ENCODE assay signal across 20 cellular contexts in genomic region chr10:31458974-31459373, GRCh38.
A peak's percentile ranks its signal among the peaks of the same experiment; 100 is the strongest.
DNase-seq lines count a peak whose midpoint lies in the region; ATAC-seq and TF ChIP-seq lines count a peak whose summit lies in the region.
"Had no signal": no experiment of that assay in that cellular context is flagged by ENCODE, and none has a peak within 500 bp of the region (broad histone marks: within the 10 kb centered on the region; RNA-seq: fewer than 3 reads in every experiment).

No MANE protein-coding gene starts in this region.

- peaks cover 19% of the 10 kb centered on the region for H3K9me3 Mint-ChIP-seq in central memory CD8-positive, alpha-beta T cell
- peaks cover 18% of the 10 kb centered on the region for H3K9me3 Mint-ChIP-seq in HFFc6

- intact Hi-C loops in Right ventricle myocardium inferior (cut with DNase I), result no loop called here

- DNase-seq in AG10803 (ENCODE audit: low read depth) (peak; percentile 8), GM04504 (ENCODE audit: low read depth) (peak; percentile 10), fibroblast of villous mesenchyme (ENCODE audit: low read depth) (peak; percentile 63), HFFc6 (no peak), Right ventricle myocardium inferior (ENCODE audit: missing footprints) (no peak)
- no peak for DNase-seq in central memory CD8-positive, alpha-beta T cell (ENCODE audit: low spot score in 2 of 2)
- DNase-seq: BE2C; C1 segment of cervical spinal cord; CD4-positive, alpha-beta memory T cell; CD4-positive, CD25-positive, alpha-beta regulatory T cell; CD8-positive, alpha-beta memory T cell; COR-L47; DMS79 treated with DMSO at 0.1 percent for 48 hours; GF-D8 had no signal

- ATAC-seq in central memory CD8-positive, alpha-beta T cell (replicated peaks; ENCODE audit: extremely low read depth, poor library complexity, severe bottlenecking), result no peak
- ATAC-seq in HG03175 (IDR thresholded peaks at IDR 0.05; ENCODE audit: unreplicated experiment), result no peak
- no peak for ATAC-seq in HG02759 (IDR thresholded peaks at IDR 0.05; ENCODE audit: unreplicated experiment)
- no peak for ATAC-seq in Right ventricle myocardium inferior
- ATAC-seq: A549 had no signal

- peaks cover 10% of the 10 kb centered on the region for H3K36me3 Mint-ChIP-seq in central memory CD8-positive, alpha-beta T cell (ENCODE audit: insufficient read depth)
- peaks cover 43% of the 10 kb centered on the region for H3K36me3 Mint-ChIP-seq in HFFc6 (ENCODE audit: low read depth)
- H3K36me3 Mint-ChIP-seq: CD14-positive monocyte had no signal

- H3K4me1 Mint-ChIP-seq in central memory CD8-positive, alpha-beta T cell, result peaks cover 30% of the 10 kb centered on the region
- H3K4me1 Mint-ChIP-seq in HFFc6 (ENCODE audit: low read depth), result peaks cover 17% of the 10 kb centered on the region; the same call in 1 of the 2 replicates
- H3K4me1 Mint-ChIP-seq: CD14-positive monocyte had no signal

- peak overlapping the region; percentile 67 for H3K27ac Mint-ChIP-seq in central memory CD8-positive, alpha-beta T cell (ENCODE audit: low read depth)
- no peak overlapping the region for H3K27ac Mint-ChIP-seq in HFFc6
- H3K27ac Mint-ChIP-seq: CD14-positive monocyte; CD4-positive, alpha-beta memory T cell; CD8-positive, alpha-beta memory T cell had no signal

- no peak overlapping the region for H3K4me3 Mint-ChIP-seq in central memory CD8-positive, alpha-beta T cell
- H3K4me3 Mint-ChIP-seq in HFFc6, result no peak overlapping the region
- H3K4me3 Mint-ChIP-seq: CD14-positive monocyte; CD4-positive, alpha-beta memory T cell; CD4-positive, CD25-positive, alpha-beta regulatory T cell; CD8-positive, alpha-beta memory T cell had no signal

- no peak for TF ChIP-seq CTCF in AG10803 (conservative IDR thresholded peaks at IDR 0.05; ENCODE audit: low read length)
- no peak for TF ChIP-seq CTCF in fibroblast of villous mesenchyme (IDR thresholded peaks at IDR 0.05; ENCODE audit: insufficient read depth, low read depth, low read length)
- no peak for TF ChIP-seq CTCF in HFFc6 (IDR thresholded peaks at IDR 0.05)

- no peak overlapping the region for H3K4me3 ChIP-seq in AG10803 (ENCODE audit: low read length)
- H3K4me3 ChIP-seq in fibroblast of villous mesenchyme (ENCODE audit: low read depth, low read length), result no peak overlapping the region
- H3K4me3 ChIP-seq: A549, BLaER1, GM12878 had no signal

- no peaks in the 10 kb centered on the region for H3K27me3 Mint-ChIP-seq in central memory CD8-positive, alpha-beta T cell
- no peaks in the 10 kb centered on the region; the same call in 1 of the 2 replicates for H3K27me3 Mint-ChIP-seq in HFFc6 (ENCODE audit: insufficient read depth)
- H3K27me3 Mint-ChIP-seq: CD4-positive, alpha-beta memory T cell; CD4-positive, CD25-positive, alpha-beta regulatory T cell had no signal

Comparison
In these comparisons a context has a peak if more than half of its experiments do, and no peak if none do; other contexts are left out.
1. DNase-seq: peak in AG10803 (single experiment), GM04504 (single experiment) and fibroblast of villous mesenchyme (single experiment); none in central memory CD8-positive, alpha-beta T cell (0 of 2), HFFc6 (single experiment) and Right ventricle myocardium inferior (single experiment).